16 cellular contexts compared by ENCODE assay signal in the genomic region with DNA sequence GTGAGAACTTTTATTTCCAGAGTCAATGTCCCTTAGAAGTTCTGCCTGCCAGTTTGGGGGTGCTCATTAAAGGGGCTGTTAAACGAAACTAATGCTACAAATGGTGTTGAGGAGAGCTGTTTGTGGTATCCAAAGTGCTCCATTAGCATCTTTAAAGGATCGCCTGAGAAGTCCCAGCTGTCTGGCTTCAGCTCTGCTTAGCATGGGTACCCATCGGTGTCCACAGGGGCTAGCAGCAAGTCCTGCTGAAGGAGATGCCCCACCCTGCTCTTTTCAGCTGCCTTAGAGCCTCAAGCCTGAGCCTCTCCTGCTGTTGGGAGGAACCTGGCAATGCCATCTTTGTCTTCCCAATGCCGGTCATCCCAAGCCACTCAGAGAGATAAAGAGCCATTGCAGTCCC.
DNase-seq lines count a peak whose midpoint lies in the region; ATAC-seq and TF ChIP-seq lines count a peak whose summit lies in the region.
"Had no signal": no experiment of that assay in that cellular context is flagged by ENCODE, and none has a peak within 500 bp of the region (broad histone marks: within the 10 kb centered on the region; RNA-seq: fewer than 3 reads in every experiment).

No MANE protein-coding gene starts in this region.

- no peaks in the 10 kb centered on the region for H3K9me3 ChIP-seq in IMR-90 (ENCODE audit: control insufficient read depth, insufficient read depth, low read length)
- H3K9me3 ChIP-seq in trophoblast cell (ENCODE audit: insufficient read depth, low read depth, low read length), result no peaks in the 10 kb centered on the region
- no peaks in the 10 kb centered on the region for H3K9me3 ChIP-seq in hepatocyte (ENCODE audit: low read depth)

- intact Hi-C loops in IMR-90 (cut with micrococcal nuclease), result loop anchor here (5.0 kb wide), 1 partner anchor 109 kb away; the partner anchor contains the start of gene FOXO3
- intact Hi-C loops in head of caudate nucleus (cut with DNase I), result loop anchor here (10.0 kb wide), 1 partner anchor 107 kb away; the partner anchor contains the start of gene FOXO3

- H2BK5ac ChIP-seq in IMR-90 (ENCODE audit: low read depth, low read length, poor library complexity, severe bottlenecking), result no peak overlapping the region
- no peak overlapping the region for H2BK5ac ChIP-seq in trophoblast cell (ENCODE audit: low read depth, low read length, poor library complexity)

- DNase-seq in GM13976 (ENCODE audit: low spot score) (peak; percentile 6), IMR-90 (no peak), epithelial cell of prostate (ENCODE audit: low read depth, low spot score) (no peak), trophoblast cell (no peak), hepatocyte (ENCODE audit: low spot score) (no peak), OCI-M2 (lab: John Stamatoyannopoulos, UW; ENCODE audit: unreplicated experiment) (no peak), head of caudate nucleus (no peak)
- DNase-seq: AML-193; Calu3; CD4-positive, CD25-positive, alpha-beta regulatory T cell; DMS79; NCI-H1436; NCI-H2029 treated with DMSO at 0.1 percent for 48 hours; NCI-H510A treated with DMSO at 0.1 percent for 48 hours had no signal

- H3K9me2 ChIP-seq in hepatocyte (replicated peaks; ENCODE audit: insufficient read depth), result no peaks in the 10 kb centered on the region

- H3K14ac ChIP-seq in IMR-90 (replicated peaks; ENCODE audit: low read depth, low read length) (peak overlapping the region; percentile 30; the same call in 1 of the 2 replicates), trophoblast cell (ENCODE audit: low read length) (no peak overlapping the region)

- H4K12ac ChIP-seq in trophoblast cell (ENCODE audit: low read depth, low read length), result no peak overlapping the region

- CTCF ChIA-PET in IMR-90 (lab: Yijun Ruan, JAX), result no interaction called here

- H4K8ac ChIP-seq in IMR-90 (ENCODE audit: low read depth in 2 of 2, low read length in 2 of 2) (no peak overlapping the region), trophoblast cell (ENCODE audit: low read depth, low read length) (no peak overlapping the region)

- no peak overlapping the region for H2BK15ac ChIP-seq in IMR-90 (ENCODE audit: low read depth, low read length)

- H2AK9ac ChIP-seq in IMR-90 (replicated peaks; ENCODE audit: low read depth, low read length, poor library complexity), result no peak overlapping the region

- no TSS peak for BruUV-seq in IMR-90 (replicated peaks; lab: Mats Ljungman, UMichigan)

- H3K27me3 ChIP-seq in IMR-90 (ENCODE audit: control insufficient read depth, insufficient read depth, low read length), result no peaks in the 10 kb centered on the region
- no peaks in the 10 kb centered on the region for H3K27me3 ChIP-seq in trophoblast cell (ENCODE audit: insufficient read depth, low read length)
- H3K27me3 ChIP-seq in hepatocyte, result no peaks in the 10 kb centered on the region

- H4K20me1 ChIP-seq in IMR-90 (ENCODE audit: insufficient read depth, low read length) (peaks cover 77% of the 10 kb centered on the region), hepatocyte (ENCODE audit: insufficient read depth, poor library complexity, severe bottlenecking) (peaks cover 63% of the 10 kb centered on the region)

- H4K91ac ChIP-seq in IMR-90 (ENCODE audit: insufficient read depth, low read depth, low read length) (no peak overlapping the region), trophoblast cell (ENCODE audit: low read depth, low read length) (no peak overlapping the region)

- H3K4me1 ChIP-seq in IMR-90 (ENCODE audit: control insufficient read depth, insufficient read depth, low read length) (peaks cover 19% of the 10 kb centered on the region), trophoblast cell (ENCODE audit: control insufficient read depth in 1 of 2, insufficient read depth in 2 of 2, low read length in 2 of 2) (peaks cover 7 to 14% of the 10 kb centered on the region in 2 experiments), hepatocyte (ENCODE audit: insufficient read depth) (peaks cover 17% of the 10 kb centered on the region)

- dilution Hi-C loops in IMR-90 (cut with HindIII; ENCODE audit: low sequenced_read_pairs, unreplicated experiment), result no loop called here

- peaks cover 56 to 84% of the 10 kb centered on the region in 2 experiments for H3K79me1 ChIP-seq in IMR-90 (ENCODE audit: low read depth in 1 of 2, low read length in 2 of 2)
- H3K79me1 ChIP-seq in trophoblast cell (ENCODE audit: low read length), result no peaks in the 10 kb centered on the region

- no peak for TF ChIP-seq RAD21 in IMR-90 (IDR thresholded peaks at IDR 0.05; ENCODE audit: low read length)

- H3K4me3 ChIP-seq in IMR-90 (ENCODE audit: insufficient read depth, low read depth, low read length), result no peak overlapping the region
- H3K4me3 ChIP-seq in trophoblast cell (ENCODE audit: low read depth, low read length), result no peak overlapping the region
- H3K4me3 ChIP-seq in hepatocyte, result no peak overlapping the region
- H3K4me3 ChIP-seq: GM12878 had no signal

- H3K23ac ChIP-seq in IMR-90 (ENCODE audit: low read depth, low read length) (peak overlapping the region; percentile 30; the same call in 1 of the 2 replicates), trophoblast cell (ENCODE audit: low read length) (no peak overlapping the region)

- 47% methylated on average over 2 of the region's 4 CpGs; no CpG with 5 or more reads in 1 of the 2 experiments for WGBS in IMR-90 (ENCODE audit: extremely low coverage in 2 of 2, insufficient read length in 1 of 2), 2 experiments
- no CpG with 5 or more reads among the region's 4 CpGs for WGBS in trophoblast cell (ENCODE audit: extremely low coverage, insufficient coverage, insufficient read length)
- 69% methylated on average over 4 of the region's 4 CpGs for WGBS in hepatocyte (ENCODE audit: low lambda C conversion rate, missing lambda C conversion rate)

- no peak overlapping the region for H4K5ac ChIP-seq in IMR-90 (ENCODE audit: low read depth, low read length)

- H3K18ac ChIP-seq in IMR-90 (ENCODE audit: low read depth, low read length), result no peak overlapping the region
- no peak overlapping the region for H3K18ac ChIP-seq in trophoblast cell (ENCODE audit: low read length)

- H3K4me2 ChIP-seq in IMR-90 (ENCODE audit: low read depth, low read length) (no peak overlapping the region), trophoblast cell (ENCODE audit: low read length) (no peak overlapping the region), hepatocyte (no peak overlapping the region)

- peaks cover 25% of the 10 kb centered on the region for H3K9me1 ChIP-seq in IMR-90 (ENCODE audit: insufficient read depth, low read length)

- in situ Hi-C loops in GM13976 (cut with MboI; ENCODE audit: low sequenced_read_pairs, unreplicated experiment), result no loop called here
- in situ Hi-C loops in IMR-90 (cut with MboI; ENCODE audit: low sequenced_read_pairs), result no loop called here

- no peak overlapping the region for H3K4ac ChIP-seq in IMR-90 (ENCODE audit: low read depth, low read length)
- peak overlapping the region; percentile 40 for H3K4ac ChIP-seq in trophoblast cell (ENCODE audit: low read depth, low read length)

- TF ChIP-seq CTCF in GM13976 (IDR thresholded peaks at IDR 0.05; ENCODE audit: borderline replicate concordance, control extremely low read depth, extremely low read depth, insufficient read depth, missing control alignments), result no peak
- no peak for TF ChIP-seq CTCF in IMR-90 (conservative IDR thresholded peaks at IDR 0.05; ENCODE audit: low read depth, low read length)
- no peak for TF ChIP-seq CTCF in hepatocyte (IDR thresholded peaks at IDR 0.05; ENCODE audit: poor library complexity)

- peaks cover 5% of the 10 kb centered on the region for H3K79me2 ChIP-seq in trophoblast cell (ENCODE audit: control insufficient read depth, insufficient read depth, low read length, poor library complexity)
- peaks cover 94% of the 10 kb centered on the region for H3K79me2 ChIP-seq in hepatocyte

- no peak for TF ChIP-seq POLR2A in IMR-90 (IDR thresholded peaks at IDR 0.05; ENCODE audit: low read depth, low read length)

- H3K27ac ChIP-seq in IMR-90 (ENCODE audit: insufficient read depth, low read length), result no peak overlapping the region
- peak overlapping the region; percentile 78 for H3K27ac ChIP-seq in epithelial cell of prostate
- no peak overlapping the region for H3K27ac ChIP-seq in trophoblast cell (ENCODE audit: low read depth, low read length)
- H3K27ac ChIP-seq in hepatocyte, result no peak overlapping the region

- no peak overlapping the region; the same call in 1 of the 2 replicates for H2AK5ac ChIP-seq in IMR-90 (ENCODE audit: low read depth, low read length)
- peak overlapping the region; percentile 84 for H2AK5ac ChIP-seq in trophoblast cell (ENCODE audit: low read length)

- H2BK120ac ChIP-seq in IMR-90 (ENCODE audit: low read depth, low read length) (no peak overlapping the region), trophoblast cell (ENCODE audit: insufficient read depth, low read length, poor library complexity) (peak overlapping the region; percentile 17)

- H2BK12ac ChIP-seq in trophoblast cell (ENCODE audit: low read length), result no peak overlapping the region

- POLR2A ChIA-PET in IMR-90 (lab: Charles Lee; ENCODE audit: unreplicated experiment), result interaction anchor here (0.5 kb wide), 1 partner anchor 111 kb away, joined by 7 read pairs; no protein-coding TSS in a partner anchor

- no peak overlapping the region for H3K56ac ChIP-seq in IMR-90 (ENCODE audit: extremely low read depth, insufficient read depth, low read length)

- H2AFZ ChIP-seq in IMR-90 (replicated peaks; ENCODE audit: low read length, poor library complexity) (no peak overlapping the region), trophoblast cell (ENCODE audit: insufficient read depth, low read length, poor library complexity) (no peak overlapping the region), hepatocyte (no peak overlapping the region)

- H3K9ac ChIP-seq in IMR-90 (ENCODE audit: low read depth, low read length) (no peak overlapping the region), trophoblast cell (ENCODE audit: low read length) (no peak overlapping the region)

- ATAC-seq in IMR-90 (ENCODE audit: low read depth), result no peak; the same call in 1 of the 2 replicates
- no peak for ATAC-seq in GM18909 (IDR thresholded peaks at IDR 0.05; ENCODE audit: poor library complexity, unreplicated experiment)
- ATAC-seq: GM12878 had no signal

- H3K36me3 ChIP-seq in IMR-90 (ENCODE audit: control insufficient read depth, insufficient read depth, low read length), result peaks cover 3% of the 10 kb centered on the region
- peaks cover 1% of the 10 kb centered on the region in 2 experiments for H3K36me3 ChIP-seq in trophoblast cell (ENCODE audit: control insufficient read depth in 1 of 2, insufficient read depth in 2 of 2, low read length in 2 of 2)
- no peaks in the 10 kb centered on the region for H3K36me3 ChIP-seq in hepatocyte (replicated peaks; ENCODE audit: insufficient read depth, low read depth)

- no peak overlapping the region for H2BK20ac ChIP-seq in IMR-90 (ENCODE audit: low read depth, low read length)

TF ChIP-seq in IMR-90, 13 proteins besides CTCF, POLR2A, EP300 and RAD21 (continues in another document):
- TF ChIP-seq RFX5 (IDR thresholded peaks at IDR 0.05; ENCODE audit: low read depth, low read length) (no peak), BHLHE40 (IDR thresholded peaks at IDR 0.05; ENCODE audit: low read depth, low read length) (no peak), NFE2L2 (IDR thresholded peaks at IDR 0.05; ENCODE audit: low read depth, low read length) (no peak), MXI1 (IDR thresholded peaks at IDR 0.05; ENCODE audit: borderline replicate concordance, low read depth, low read length) (no peak)
